In genomic region chr1:154969246-154969645, GRCh38 we compare ENCODE assay signal across 8 cellular contexts. TPM values are rescaled to one million over a fixed set of nuclear protein-coding genes. Genes with fewer than 3 reads are reported as not detected.
DNase-seq lines count a peak whose midpoint lies in the region; ATAC-seq and TF ChIP-seq lines count a peak whose summit lies in the region.

No MANE protein-coding gene starts in this region.

- no peak for ATAC-seq in T-helper 17 cell
- no peak for ATAC-seq in left colon
- no peak for ATAC-seq in HG02642 (IDR thresholded peaks at IDR 0.05; ENCODE audit: poor library complexity, unreplicated experiment)
- ATAC-seq in GM19023 (IDR thresholded peaks at IDR 0.05; ENCODE audit: unreplicated experiment) = no peak

- peaks cover 24 to 38% (median 27%) of the 10 kb centered on the region in 3 donors for H3K4me1 Mint-ChIP-seq in CD8-positive, alpha-beta memory T cell
- peaks cover 27% of the 10 kb centered on the region for H3K4me1 Mint-ChIP-seq in T-helper 17 cell

- peak overlapping the region in 1 of 7 donors; percentile 2 for H3K4me3 Mint-ChIP-seq in CD8-positive, alpha-beta memory T cell
- no peak overlapping the region for H3K4me3 Mint-ChIP-seq in T-helper 17 cell

- H3K36me3 Mint-ChIP-seq in CD8-positive, alpha-beta memory T cell = peaks cover 0 to 67% (median 7%) of the 10 kb centered on the region in 3 donors
- H3K36me3 Mint-ChIP-seq in T-helper 17 cell (ENCODE audit: low read depth) = peaks cover 9% of the 10 kb centered on the region

- no peaks in the 10 kb centered on the region for H3K9me3 ChIP-seq in CD8-positive, alpha-beta memory T cell (ENCODE audit: low read length)
- no peaks in the 10 kb centered on the region for H3K9me3 ChIP-seq in T-helper 17 cell (ENCODE audit: control insufficient read depth, low read length, poor library complexity, severe bottlenecking)

- CTCF ChIA-PET in CD8-positive, alpha-beta memory T cell (lab: Charles Lee) = interaction anchor here (1.1 to 3.6 kb wide), 3 partner anchors 13 to 30 kb away, joined by 3 to 15 read pairs (median 3); no protein-coding TSS in a partner anchor

- H3K27me3 Mint-ChIP-seq in CD8-positive, alpha-beta memory T cell = no peaks in the 10 kb centered on the region
- no peaks in the 10 kb centered on the region for H3K27me3 Mint-ChIP-seq in T-helper 17 cell

- no peak overlapping the region for H3K9ac ChIP-seq in rectal smooth muscle tissue (ENCODE audit: low read length)

- no peaks in the 10 kb centered on the region for H3K27me3 ChIP-seq in CD8-positive, alpha-beta memory T cell (ENCODE audit: insufficient read depth, low read length, poor library complexity, severe bottlenecking)
- H3K27me3 ChIP-seq in rectal smooth muscle tissue (ENCODE audit: control insufficient read depth, insufficient read depth, low read length) = no peaks in the 10 kb centered on the region

- peak in 1 of 5 donors; percentile 22 for DNase-seq in CD8-positive, alpha-beta memory T cell
- DNase-seq in T-helper 17 cell (no peak), fibroblast of mammary gland (ENCODE audit: low read depth) (no peak), left colon (no peak), amniotic stem cell (lab: John Stamatoyannopoulos, UW) (no peak)

- POLR2A ChIA-PET in CD8-positive, alpha-beta memory T cell (lab: Charles Lee) = no interaction called here

- H3K4me1 ChIP-seq in CD8-positive, alpha-beta memory T cell (ENCODE audit: insufficient read depth, low read length) = peaks cover 30% of the 10 kb centered on the region
- peaks cover 25% of the 10 kb centered on the region for H3K4me1 ChIP-seq in rectal smooth muscle tissue (ENCODE audit: control insufficient read depth, insufficient read depth, low read length)

- intact Hi-C loops in left colon (cut with DNase I, micrococcal nuclease) = loop anchor here in 1 of 2 donors (10.0 kb wide), 1 partner anchor 46 kb away; no protein-coding TSS in a partner anchor

- peaks cover 33% of the 10 kb centered on the region for H3K36me3 ChIP-seq in CD8-positive, alpha-beta memory T cell (ENCODE audit: insufficient read depth, low read length)
- H3K36me3 ChIP-seq in rectal smooth muscle tissue (ENCODE audit: control insufficient read depth, insufficient read depth, low read length) = peaks cover 31% of the 10 kb centered on the region

- no peaks in the 10 kb centered on the region for H3K9me3 Mint-ChIP-seq in CD8-positive, alpha-beta memory T cell

- H3K27ac Mint-ChIP-seq in CD8-positive, alpha-beta memory T cell = peak overlapping the region in 5 of 8 donors; percentile 47 to 95 (median 82)
- H3K27ac Mint-ChIP-seq in T-helper 17 cell = peak overlapping the region; percentile 87

- H3K4me3 ChIP-seq in CD8-positive, alpha-beta memory T cell (ENCODE audit: low read length) = no peak overlapping the region
- peak overlapping the region; percentile 79 for H3K4me3 ChIP-seq in fibroblast of mammary gland (ENCODE audit: control insufficient read depth, low read depth, low read length)
- H3K4me3 ChIP-seq in rectal smooth muscle tissue (ENCODE audit: low read length) = peak overlapping the region; percentile 1

- no peak for TF ChIP-seq CTCF in fibroblast of mammary gland (conservative IDR thresholded peaks at IDR 0.05; ENCODE audit: control insufficient read depth, insufficient read depth, low read depth, low read length)

- H3K27ac ChIP-seq in CD8-positive, alpha-beta memory T cell (ENCODE audit: low read depth, low read length) = peak overlapping the region; percentile 29
- H3K27ac ChIP-seq in rectal smooth muscle tissue (ENCODE audit: low read depth, low read length) = no peak overlapping the region

RNA-seq across cellular contexts. Expression of gene SHC1, which starts 1.3 kb away (rescaled TPM):
- 10 to 100 TPM; 37.4 to 40.8 TPM for total RNA-seq in CD8-positive, alpha-beta memory T cell
- 32.7 TPM for polyA plus RNA-seq in CD8-positive, alpha-beta memory T cell
- 100 to 1,000 TPM in 1 of 2 donors, 10 to 100 TPM in 1; 99.5 to 105 TPM for total RNA-seq in T-helper 17 cell
- total RNA-seq in left colon = 100 to 1,000 TPM in 1 of 2 donors, 10 to 100 TPM in 1; 95.3 to 108 TPM

RNA-seq across cellular contexts. Expression of gene CKS1B, which starts 5.2 kb away (rescaled TPM):
- total RNA-seq in CD8-positive, alpha-beta memory T cell = 100 to 1,000 TPM; 125 to 126 TPM
- polyA plus RNA-seq in CD8-positive, alpha-beta memory T cell = 46.8 TPM
- 1 to 10 TPM; 9.3 to 9.4 TPM for total RNA-seq in T-helper 17 cell
- total RNA-seq in left colon = 10 to 100 TPM; 22.8 to 35.7 TPM

RNA-seq across cellular contexts. Expression of gene PYGO2, which starts 7.7 kb away (rescaled TPM):
- total RNA-seq in CD8-positive, alpha-beta memory T cell = 10 to 100 TPM; 34.2 to 35.3 TPM
- polyA plus RNA-seq in CD8-positive, alpha-beta memory T cell = 42.6 TPM
- total RNA-seq in T-helper 17 cell (10 to 100 TPM; 34.7 to 45.1 TPM), left colon (10 to 100 TPM; 27.0 to 31.3 TPM)

RNA-seq across cellular contexts. Expression of gene PBXIP1, which starts 13.3 kb away (rescaled TPM):
- total RNA-seq in CD8-positive, alpha-beta memory T cell = 10 to 100 TPM; 35.9 to 36.1 TPM
- polyA plus RNA-seq in CD8-positive, alpha-beta memory T cell = 295 TPM
- total RNA-seq in T-helper 17 cell = 100 to 1,000 TPM; 634 to 767 TPM
- total RNA-seq in left colon = 10 to 100 TPM; 33.4 to 61.2 TPM

RNA-seq across cellular contexts. Expression of gene FLAD1, which starts 13.9 kb away (rescaled TPM):
- 10 to 100 TPM; 73.7 to 76.3 TPM for total RNA-seq in CD8-positive, alpha-beta memory T cell
- 51.2 TPM for polyA plus RNA-seq in CD8-positive, alpha-beta memory T cell
- total RNA-seq in T-helper 17 cell (10 to 100 TPM; 33.2 to 34.7 TPM), left colon (10 to 100 TPM; 32.8 to 43.7 TPM)
